In genomic region chr2:21251216-21251971, GRCh38 we compare ENCODE assay signal across 18 cellular contexts.
DNase-seq lines count a peak whose midpoint lies in the region; ATAC-seq and TF ChIP-seq lines count a peak whose summit lies in the region.
"Had no signal": no experiment of that assay in that cellular context is flagged by ENCODE, and none has a peak within 500 bp of the region (broad histone marks: within the 10 kb centered on the region; RNA-seq: fewer than 3 reads in every experiment).

No MANE protein-coding gene starts in this region.

- H3K4me3 Mint-ChIP-seq in CD14-positive monocyte: no peak overlapping the region
- H3K4me3 Mint-ChIP-seq in endothelial cell (ENCODE audit: unreplicated experiment): no peak overlapping the region
- no peak overlapping the region for H3K4me3 Mint-ChIP-seq in progenitor cell of endocrine pancreas (ENCODE audit: low read depth)
- H3K4me3 Mint-ChIP-seq: naive thymus-derived CD8-positive, alpha-beta T cell had no signal

- H3F3A ChIP-seq in MM.1S (ENCODE audit: insufficient read depth, low read length): no peaks in the 10 kb centered on the region

- H2AFZ ChIP-seq in MM.1S (ENCODE audit: low read length): no peak overlapping the region

- no peak overlapping the region for H3K27ac ChIP-seq in MM.1S (ENCODE audit: low read length)
- H3K27ac ChIP-seq: adrenal gland, lower lobe of right lung, vagina had no signal

- H3K4me3 ChIP-seq in MM.1S (ENCODE audit: low read length): no peak overlapping the region
- H3K4me3 ChIP-seq: adrenal gland, lower lobe of right lung, vagina had no signal

- H3K27me3 Mint-ChIP-seq in CD14-positive monocyte (ENCODE audit: low read depth in 3 of 3) (no peaks in the 10 kb centered on the region), endothelial cell (ENCODE audit: unreplicated experiment) (peaks cover 24% of the 10 kb centered on the region), progenitor cell of endocrine pancreas (no peaks in the 10 kb centered on the region)

- no peak overlapping the region for H3K9ac ChIP-seq in MM.1S (ENCODE audit: low read length)

- DNase-seq in CD14-positive monocyte (ENCODE audit: low spot score): no peak
- peak; percentile 28 for DNase-seq in NCI-H1048 (lab: John Stamatoyannopoulos, UW)
- peak; percentile 88 for DNase-seq in NCI-H345 treated with DMSO at 0.1 percent for 48 hours (lab: John Stamatoyannopoulos, UW; ENCODE audit: unreplicated experiment)
- DNase-seq in endothelial cell (ENCODE audit: low spot score): no peak
- no peak for DNase-seq in HPDE6-E6E7 (ENCODE audit: extremely low spot score)
- no peak for DNase-seq in MM.1S
- DNase-seq in progenitor cell of endocrine pancreas (ENCODE audit: low spot score, unreplicated experiment): no peak
- DNase-seq: adrenal gland; cerebellar nuclear complex; foreskin melanocyte; lower lobe of right lung; naive thymus-derived CD8-positive, alpha-beta T cell; NCI-H446; posterior cingulate gyrus; stimulated activated naive CD4-positive, alpha-beta T cell; SW 1271 had no signal

- no peak overlapping the region for H3K4me2 ChIP-seq in MM.1S (ENCODE audit: low read depth, low read length)

- no peaks in the 10 kb centered on the region for H3K4me1 ChIP-seq in MM.1S (ENCODE audit: low read length)
- H3K4me1 ChIP-seq: lower lobe of right lung, vagina had no signal

- intact Hi-C loops in CD14-positive monocyte (cut with micrococcal nuclease): no loop called here

- no peak for ATAC-seq in GM19397 (IDR thresholded peaks at IDR 0.05; ENCODE audit: unreplicated experiment)
- ATAC-seq: lower lobe of right lung; naive thymus-derived CD8-positive, alpha-beta T cell had no signal

- H3K9me3 Mint-ChIP-seq in CD14-positive monocyte: peaks cover 0 to 5% (median 0%) of the 10 kb centered on the region in 7 donors
- H3K9me3 Mint-ChIP-seq in endothelial cell (ENCODE audit: unreplicated experiment): no peaks in the 10 kb centered on the region
- H3K9me3 Mint-ChIP-seq in progenitor cell of endocrine pancreas (ENCODE audit: low read depth): no peaks in the 10 kb centered on the region

- H3K9me2 ChIP-seq in MM.1S (replicated peaks; ENCODE audit: insufficient read depth, low read length): no peaks in the 10 kb centered on the region

- H3K27me3 ChIP-seq in MM.1S (replicated peaks; ENCODE audit: insufficient read depth, low read length): no peaks in the 10 kb centered on the region
- H3K27me3 ChIP-seq: adrenal gland, vagina had no signal

- H3K27ac Mint-ChIP-seq in CD14-positive monocyte (peak overlapping the region in 4 of 7 donors; percentile 16 to 64 (median 53)), endothelial cell (ENCODE audit: unreplicated experiment) (peak overlapping the region; percentile 98), progenitor cell of endocrine pancreas (no peak overlapping the region)
- H3K27ac Mint-ChIP-seq: naive thymus-derived CD8-positive, alpha-beta T cell had no signal

- no peaks in the 10 kb centered on the region for H3K36me3 ChIP-seq in MM.1S (replicated peaks; ENCODE audit: insufficient read depth, low read length)
- H3K36me3 ChIP-seq: adrenal gland, lower lobe of right lung, vagina had no signal

- H4K20me1 ChIP-seq in MM.1S (ENCODE audit: insufficient read depth, low read length): no peaks in the 10 kb centered on the region

- H3K4me1 Mint-ChIP-seq in CD14-positive monocyte: peaks cover 26% of the 10 kb centered on the region
- H3K4me1 Mint-ChIP-seq in endothelial cell (ENCODE audit: unreplicated experiment): peaks cover 49% of the 10 kb centered on the region
- H3K4me1 Mint-ChIP-seq in progenitor cell of endocrine pancreas (ENCODE audit: low read depth): peaks cover 16% of the 10 kb centered on the region
- H3K4me1 Mint-ChIP-seq: naive thymus-derived CD8-positive, alpha-beta T cell had no signal

- no peaks in the 10 kb centered on the region for H3K79me2 ChIP-seq in MM.1S (ENCODE audit: low read length)

- no peaks in the 10 kb centered on the region for H3K9me3 ChIP-seq in MM.1S (replicated peaks; ENCODE audit: insufficient read depth, low read length)
- H3K9me3 ChIP-seq: adrenal gland, lower lobe of right lung, vagina had no signal

- no peaks in the 10 kb centered on the region for H3K36me3 Mint-ChIP-seq in CD14-positive monocyte
- H3K36me3 Mint-ChIP-seq in endothelial cell (ENCODE audit: low read depth, unreplicated experiment): peaks cover 5% of the 10 kb centered on the region
- H3K36me3 Mint-ChIP-seq in progenitor cell of endocrine pancreas (ENCODE audit: insufficient read depth): no peaks in the 10 kb centered on the region
- H3K36me3 Mint-ChIP-seq: naive thymus-derived CD8-positive, alpha-beta T cell had no signal

- no peak for TF ChIP-seq CTCF in CD14-positive monocyte (IDR thresholded peaks at IDR 0.05)
- no peak for TF ChIP-seq CTCF in endothelial cell (IDR thresholded peaks at IDR 0.05; ENCODE audit: unreplicated experiment)
- TF ChIP-seq CTCF in MM.1S (IDR thresholded peaks at IDR 0.05; ENCODE audit: low read length): no peak
- no peak for TF ChIP-seq CTCF in progenitor cell of endocrine pancreas (IDR thresholded peaks at IDR 0.05; ENCODE audit: unreplicated experiment)

Comparison
In these comparisons a context has a peak if more than half of its experiments do, and no peak if none do; other contexts are left out.
1. DNase-seq: peak in NCI-H1048 (single experiment) and NCI-H345 treated with DMSO at 0.1 percent for 48 hours (single experiment); none in CD14-positive monocyte (single experiment), endothelial cell (single experiment), HPDE6-E6E7 (single experiment), MM.1S (single experiment) and progenitor cell of endocrine pancreas (single experiment).